Comparison of ENCODE assay signal across 20 cellular contexts in genomic region chr10:7181416-7181815, GRCh38.
"Had no signal": no experiment of that assay in that cellular context is flagged by ENCODE, and none has a peak within 500 bp of the region (broad histone marks: within the 10 kb centered on the region; RNA-seq: fewer than 3 reads in every experiment).

No MANE protein-coding gene starts in this region.

- DNase-seq: KBM-7, MV-4-11, NCI-H1048, NCI-H1105, NCI-H1417, NCI-H1436 treated with DMSO at 0.1 percent for 48 hours, NCI-H1694, NCI-H187 treated with DMSO at 0.1 percent for 48 hours, NCI-H2029 treated with DMSO at 0.1 percent for 48 hours, NCI-H226, NCI-H446, NCI-H510A, NCI-H524 treated with DMSO at 0.1 percent for 48 hours, NCI-H69, NCI-H774, Right ventricle myocardium superior, RPMI8226, SIG-M5 had no signal

- H3K27me3 ChIP-seq: SJSA1 had no signal

- H3K27ac ChIP-seq: SJSA1, SK-N-MC had no signal

- H3K9me3 ChIP-seq: SJSA1 had no signal

- H3K4me3 ChIP-seq: SJSA1, SK-N-MC had no signal

- H3K4me1 ChIP-seq: SJSA1 had no signal

- H3K36me3 ChIP-seq: SJSA1 had no signal
